In genomic region chr17:76540381-76541300, GRCh38 we compare ENCODE assay signal across 10 cellular contexts. TPM values are rescaled to one million over a fixed set of nuclear protein-coding genes. Genes with fewer than 3 reads are reported as not detected.
DNase-seq lines count a peak whose midpoint lies in the region; ATAC-seq, FAIRE-seq and TF ChIP-seq lines count a peak whose summit lies in the region.
"Had no signal": no experiment of that assay in that cellular context is flagged by ENCODE, and none has a peak within 500 bp of the region (broad histone marks: within the 10 kb centered on the region; RNA-seq: fewer than 3 reads in every experiment).

No MANE protein-coding gene starts in this region.

- H3K27ac ChIP-seq in HEK293 (ENCODE audit: extremely low read depth, low read depth, low read length) (peak overlapping the region; percentile 63), astrocyte (ENCODE audit: low read depth, low read length) (no peak overlapping the region), osteoblast (ENCODE audit: low read depth, low read length) (peak overlapping the region; percentile 69)
- H3K27ac ChIP-seq: SK-N-MC had no signal

- peak; percentile 89 to 93 for ATAC-seq in left cardiac atrium
- no peak for ATAC-seq in HG03342 (IDR thresholded peaks at IDR 0.05; ENCODE audit: unreplicated experiment)
- no peak for ATAC-seq in HG02798 (IDR thresholded peaks at IDR 0.05; ENCODE audit: poor library complexity, unreplicated experiment)

- H3K79me2 ChIP-seq in astrocyte (ENCODE audit: insufficient read depth, low read length) (no peaks in the 10 kb centered on the region), osteoblast (ENCODE audit: insufficient read depth, low read length) (peaks cover 2% of the 10 kb centered on the region)

- H3K4me1 Mint-ChIP-seq in astrocyte (ENCODE audit: low read depth, unreplicated experiment): peaks cover 22% of the 10 kb centered on the region

- CTCF ChIA-PET in HEK293 (lab: Yijun Ruan, JAX): interaction anchor here (0.6 to 2.9 kb wide), 11 partner anchors 11 to 174 kb away, joined by 3 to 37 read pairs (median 4); no protein-coding TSS in a partner anchor

- H3K9ac ChIP-seq in astrocyte (ENCODE audit: low read length): peak overlapping the region; percentile 58

- TF ChIP-seq CTCF in HEK293 (tag by site-specific recombination; IDR thresholded peaks at IDR 0.05) (peak; percentile 81), astrocyte (IDR thresholded peaks at IDR 0.05; ENCODE audit: insufficient read depth, low read depth, low read length) (no peak), osteoblast (IDR thresholded peaks at IDR 0.05; ENCODE audit: extremely low read depth, low read depth, low read length) (peak; percentile 17)

- peak overlapping the region; percentile 84 for H3K4me2 ChIP-seq in astrocyte (ENCODE audit: low read length)
- H3K4me2 ChIP-seq in osteoblast (ENCODE audit: insufficient read depth, low read length): peak overlapping the region; percentile 88

- H3K9me3 ChIP-seq in HEK293 (ENCODE audit: control insufficient read depth, insufficient read depth, low read depth, low read length) (no peaks in the 10 kb centered on the region), astrocyte (ENCODE audit: insufficient read depth, low read depth, low read length) (no peaks in the 10 kb centered on the region), osteoblast (ENCODE audit: low read depth, low read length) (no peaks in the 10 kb centered on the region)

- no peaks in the 10 kb centered on the region for H3K9me3 Mint-ChIP-seq in astrocyte (ENCODE audit: unreplicated experiment)
- H3K9me3 Mint-ChIP-seq: stimulated activated naive CD8-positive, alpha-beta T cell treated with anti-CD3 and anti-CD28 coated beads, Interleukin-15, Interleukin-2, amounts not matched to agents 100 ng/mL and 50 ng/mL, for 24 hours had no signal

- no peak overlapping the region for H3K4me3 Mint-ChIP-seq in astrocyte (ENCODE audit: unreplicated experiment)
- H3K4me3 Mint-ChIP-seq: stimulated activated naive CD8-positive, alpha-beta T cell treated with anti-CD3 and anti-CD28 coated beads, Interleukin-15, Interleukin-2, amounts not matched to agents 100 ng/mL and 50 ng/mL, for 24 hours had no signal

- POLR2A ChIA-PET in HEK293 (lab: Yijun Ruan, JAX): interaction anchor here (0.8 to 1.5 kb wide), 12 partner anchors 10 to 187 kb away, joined by 3 to 15 read pairs (median 4); partner anchors contain the start of genes PRPSAP1 and ST6GALNAC2

- H3K4me3 ChIP-seq in HEK293 (ENCODE audit: low read depth, low read length) (peak overlapping the region; percentile 12), astrocyte (ENCODE audit: insufficient read depth, low read depth, low read length) (peak overlapping the region; percentile 47), osteoblast (ENCODE audit: insufficient read depth, low read length) (peak overlapping the region; percentile 72)
- H3K4me3 ChIP-seq: SK-N-MC had no signal

- H3K36me3 ChIP-seq in HEK293 (ENCODE audit: control insufficient read depth in 2 of 2, insufficient read depth in 1 of 2, low read length in 2 of 2) (peaks cover 0 to 3% of the 10 kb centered on the region in 2 experiments; a peak in 1 of 3 replicates), astrocyte (ENCODE audit: insufficient read depth, low read length) (no peaks in the 10 kb centered on the region), osteoblast (ENCODE audit: insufficient read depth, low read length) (no peaks in the 10 kb centered on the region)

- H4K20me1 ChIP-seq in astrocyte (ENCODE audit: insufficient read depth, low read length) (peaks cover 6% of the 10 kb centered on the region), osteoblast (ENCODE audit: insufficient read depth, low read length) (no peaks in the 10 kb centered on the region)

- H3K27ac Mint-ChIP-seq in astrocyte (ENCODE audit: unreplicated experiment): no peak overlapping the region
- H3K27ac Mint-ChIP-seq: stimulated activated naive CD8-positive, alpha-beta T cell treated with anti-CD3 and anti-CD28 coated beads, Interleukin-15, Interleukin-2, amounts not matched to agents 100 ng/mL and 50 ng/mL, for 24 hours had no signal

- peaks cover 20% of the 10 kb centered on the region for H3K27me3 Mint-ChIP-seq in astrocyte (ENCODE audit: low read depth, unreplicated experiment)

- H3K4me1 ChIP-seq in HEK293 (ENCODE audit: control insufficient read depth, insufficient read depth, low read length) (peaks cover 8% of the 10 kb centered on the region), astrocyte (ENCODE audit: insufficient read depth, low read length) (peaks cover 33% of the 10 kb centered on the region), osteoblast (ENCODE audit: insufficient read depth, low read length) (peaks cover 15% of the 10 kb centered on the region)

- FAIRE-seq in astrocyte (lab: Jason Lieb, UNC): peak; percentile 34

- DNase-seq in COLO668 (lab: John Stamatoyannopoulos, UW; ENCODE audit: unreplicated experiment) (peak; percentile 10), NCI-H526 (lab: John Stamatoyannopoulos, UW) (peak; percentile 90 to 97), astrocyte (ENCODE audit: low read depth) (peak; percentile 90), left cardiac atrium (peak; percentile 96), osteoblast (ENCODE audit: insufficient read length, low spot score, missing footprints) (peak; percentile 100)

- intact Hi-C loops in left cardiac atrium (cut with DNase I): no loop called here

- no peaks in the 10 kb centered on the region for H3K36me3 Mint-ChIP-seq in astrocyte (ENCODE audit: low read depth, unreplicated experiment)

- peak overlapping the region; percentile 90 for H2AFZ ChIP-seq in astrocyte (ENCODE audit: low read depth, low read length)
- H2AFZ ChIP-seq in osteoblast (ENCODE audit: low read length): peak overlapping the region; percentile 94

- peaks cover 20% of the 10 kb centered on the region for H3K27me3 ChIP-seq in astrocyte (ENCODE audit: insufficient read depth, low read length)
- H3K27me3 ChIP-seq in osteoblast (ENCODE audit: insufficient read depth, low read length): peaks cover 24% of the 10 kb centered on the region

TF ChIP-seq in HEK293, 187 proteins besides CTCF, POLR2A, EP300 and RAD21 (continues in another document):
- TF ChIP-seq ZNF629 (tag by site-specific recombination; IDR thresholded peaks at IDR 0.05): peak; percentile 79
- TF ChIP-seq ZNF398 (tag by site-specific recombination; IDR thresholded peaks at IDR 0.05): 0 out of 2 replicates have a peak, but pooled peaks have one; percentile 45
- TF ChIP-seq ZNF354C (tag by site-specific recombination; IDR thresholded peaks at IDR 0.05; ENCODE audit: borderline replicate concordance, low read depth): no peak
- peak; percentile 56 for TF ChIP-seq IKZF3 (tag by site-specific recombination; IDR thresholded peaks at IDR 0.05)
- TF ChIP-seq ZNF843 (tag by site-specific recombination; IDR thresholded peaks at IDR 0.05): peak; percentile 40; the same call in 1 of the 2 replicates
- peak; percentile 68 for TF ChIP-seq ZNF335 (tag by site-specific recombination; conservative IDR thresholded peaks at IDR 0.05)
- TF ChIP-seq ZNF488 (tag by site-specific recombination; IDR thresholded peaks at IDR 0.05): no peak
- TF ChIP-seq ZNF701 (tag by site-specific recombination; IDR thresholded peaks at IDR 0.05): no peak

RNA-seq across cellular contexts. Expression of gene PRCD, which starts 0.8 kb away (rescaled TPM):
- total RNA-seq in astrocyte (1.5 and 2.2 TPM in 2 replicates), left cardiac atrium (1 to 10 TPM; 5.5 to 7.7 TPM), osteoblast (4.0 and 5.3 TPM in 2 replicates)

RNA-seq across cellular contexts. Expression of gene CYGB, which starts 3.1 kb away (rescaled TPM):
- total RNA-seq in astrocyte (20.5 and 29.2 TPM in 2 replicates), left cardiac atrium (10 to 100 TPM; 45.7 to 70.8 TPM), osteoblast (39.1 and 74.0 TPM in 2 replicates)

RNA-seq across cellular contexts. Expression of gene RHBDF2, which starts 39.4 kb away (rescaled TPM):
- total RNA-seq in astrocyte (27.0 and 30.7 TPM in 2 replicates), left cardiac atrium (10 to 100 TPM; 16.0 to 18.9 TPM), osteoblast (7.1 and 8.3 TPM in 2 replicates)

RNA-seq across cellular contexts. Expression of gene ST6GALNAC2, which starts 45.0 kb away (rescaled TPM):
- total RNA-seq in astrocyte (0.79 TPM in 1 of 2 replicates, not detected in the other), left cardiac atrium (1 to 10 TPM; 5.0 to 5.1 TPM), osteoblast (0.36 and 0.59 TPM in 2 replicates)

Comparison
In these comparisons a context has a peak if more than half of its experiments do, and no peak if none do; other contexts are left out.
1. DNase-seq: peak in every context shown above with its lines; median percentile 100 in osteoblast; 96 in left cardiac atrium; 94 in NCI-H526; 90 in astrocyte; 10 in COLO668.
2. H3K4me3 ChIP-seq: peak in every context shown above with its lines; median percentile 72 in osteoblast; 47 in astrocyte; 12 in HEK293.
3. ATAC-seq: peak in left cardiac atrium (2 of 2); none in HG03342 (single experiment) and HG02798 (single experiment).